In genomic region chr1:155209373-155209721, GRCh38 we compare ENCODE assay signal across 8 cellular contexts. TPM values are rescaled to one million over a fixed set of nuclear protein-coding genes. Genes with fewer than 3 reads are reported as not detected.
DNase-seq lines count a peak whose midpoint lies in the region; ATAC-seq and TF ChIP-seq lines count a peak whose summit lies in the region.

No MANE protein-coding gene starts in this region.

- DNase-seq in CD14-positive monocyte (ENCODE audit: low spot score) (no peak), neural progenitor cell (ENCODE audit: low spot score) (peak; percentile 47), AG08395 (ENCODE audit: low spot score) (no peak), NCI-H187 treated with DMSO at 0.1 percent for 48 hours (lab: John Stamatoyannopoulos, UW) (no peak), AML-193 (lab: John Stamatoyannopoulos, UW) (no peak)
- DNase-seq in effector memory CD8-positive, alpha-beta T cell, result no peak

- H3K27me3 ChIP-seq in OCI-LY1 (ENCODE audit: insufficient read depth, low read length), result no peaks in the 10 kb centered on the region
- H3K27me3 ChIP-seq in neural progenitor cell, result no peaks in the 10 kb centered on the region

- no peak for ATAC-seq in effector memory CD8-positive, alpha-beta T cell (replicated peaks)
- ATAC-seq in HG02588 (IDR thresholded peaks at IDR 0.05; ENCODE audit: unreplicated experiment), result no peak

- H3K4me1 Mint-ChIP-seq in CD14-positive monocyte, result peaks cover 47% of the 10 kb centered on the region
- H3K4me1 Mint-ChIP-seq in effector memory CD8-positive, alpha-beta T cell (ENCODE audit: low read depth in 2 of 2), result peaks cover 24 to 26% of the 10 kb centered on the region in 2 donors
- peaks cover 43% of the 10 kb centered on the region for H3K4me1 Mint-ChIP-seq in neural progenitor cell

- TF ChIP-seq CTCF in CD14-positive monocyte (IDR thresholded peaks at IDR 0.05), result no peak
- no peak for TF ChIP-seq CTCF in OCI-LY1 (IDR thresholded peaks at IDR 0.05; ENCODE audit: low read length)
- no peak for TF ChIP-seq CTCF in neural progenitor cell (IDR thresholded peaks at IDR 0.05)

- peak overlapping the region; percentile 97 to 100 (median 99) for H3K27ac Mint-ChIP-seq in CD14-positive monocyte
- peak overlapping the region; percentile 98 for H3K27ac Mint-ChIP-seq in effector memory CD8-positive, alpha-beta T cell
- peak overlapping the region; percentile 94 for H3K27ac Mint-ChIP-seq in neural progenitor cell

- intact Hi-C loops in CD14-positive monocyte (cut with micrococcal nuclease), result loop anchor here (5.0 kb wide), 2 partner anchors 33 to 98 kb away; partner anchors contain the start of gene FDPS (in 1 of the 2)

- H3K36me3 ChIP-seq in OCI-LY1 (ENCODE audit: insufficient read depth, low read length), result no peaks in the 10 kb centered on the region
- H3K36me3 ChIP-seq in neural progenitor cell, result no peaks in the 10 kb centered on the region

- peak overlapping the region; percentile 15 for H3K27ac ChIP-seq in OCI-LY1 (ENCODE audit: low read depth, low read length, poor library complexity, severe bottlenecking)
- H3K27ac ChIP-seq in neural progenitor cell, result peak overlapping the region; percentile 64

- H3K4me3 ChIP-seq in OCI-LY1 (ENCODE audit: low read depth, low read length, poor library complexity, severe bottlenecking) (peak overlapping the region; percentile 94), neural progenitor cell (peak overlapping the region; percentile 86)

- H3F3A ChIP-seq in OCI-LY1 (ENCODE audit: insufficient read depth, low read length) (peaks cover 4% of the 10 kb centered on the region; the same call in 1 of the 2 replicates), neural progenitor cell (ENCODE audit: low read depth) (peaks cover 59% of the 10 kb centered on the region)

- no peaks in the 10 kb centered on the region for H3K9me2 ChIP-seq in OCI-LY1 (ENCODE audit: low read depth, low read length)

- peak overlapping the region; percentile 95 for H3K4me2 ChIP-seq in OCI-LY1 (ENCODE audit: low read length)
- peak overlapping the region; percentile 96 for H3K4me2 ChIP-seq in neural progenitor cell

- H3K4me3 Mint-ChIP-seq in CD14-positive monocyte (peak overlapping the region; percentile 83 to 89), neural progenitor cell (peak overlapping the region; percentile 88)
- H3K4me3 Mint-ChIP-seq in effector memory CD8-positive, alpha-beta T cell, result peak overlapping the region; percentile 84 to 88

- H3K79me2 ChIP-seq in OCI-LY1 (ENCODE audit: insufficient read depth, low read length) (no peaks in the 10 kb centered on the region), neural progenitor cell (ENCODE audit: low read depth) (peaks cover 8% of the 10 kb centered on the region)

- H3K9me3 ChIP-seq in OCI-LY1 (ENCODE audit: low read length) (no peaks in the 10 kb centered on the region), neural progenitor cell (ENCODE audit: low read depth) (no peaks in the 10 kb centered on the region)

- H3K27me3 Mint-ChIP-seq in CD14-positive monocyte (ENCODE audit: low read depth in 3 of 3) (no peaks in the 10 kb centered on the region), neural progenitor cell (ENCODE audit: insufficient read depth, low read depth) (peaks cover 34% of the 10 kb centered on the region)
- H3K27me3 Mint-ChIP-seq in effector memory CD8-positive, alpha-beta T cell, result no peaks in the 10 kb centered on the region

- H3K36me3 Mint-ChIP-seq in CD14-positive monocyte (peaks cover 14 to 23% of the 10 kb centered on the region in 2 donors), neural progenitor cell (peaks cover 2% of the 10 kb centered on the region)
- H3K36me3 Mint-ChIP-seq in effector memory CD8-positive, alpha-beta T cell (ENCODE audit: insufficient read depth), result peaks cover 30% of the 10 kb centered on the region

- H3K4me1 ChIP-seq in OCI-LY1 (ENCODE audit: insufficient read depth, low read length, severe bottlenecking), result peaks cover 31% of the 10 kb centered on the region
- peaks cover 24% of the 10 kb centered on the region for H3K4me1 ChIP-seq in neural progenitor cell

- H3K9ac ChIP-seq in OCI-LY1 (ENCODE audit: low read length) (peak overlapping the region; percentile 81), neural progenitor cell (peak overlapping the region; percentile 62)

- H4K20me1 ChIP-seq in OCI-LY1 (ENCODE audit: insufficient read depth, low read length) (no peaks in the 10 kb centered on the region), neural progenitor cell (ENCODE audit: low read depth) (peaks cover 15% of the 10 kb centered on the region)

- H3K9me3 Mint-ChIP-seq in CD14-positive monocyte (peaks cover 0 to 1% (median 0%) of the 10 kb centered on the region in 7 donors), neural progenitor cell (no peaks in the 10 kb centered on the region)
- H3K9me3 Mint-ChIP-seq in effector memory CD8-positive, alpha-beta T cell, result no peaks in the 10 kb centered on the region

- H2AFZ ChIP-seq in OCI-LY1 (ENCODE audit: low read length), result no peak overlapping the region
- peak overlapping the region; percentile 77 for H2AFZ ChIP-seq in neural progenitor cell (replicated peaks)

RNA-seq across cellular contexts. Expression of gene MTX1, which starts 0.9 kb away (rescaled TPM):
- 100 to 1,000 TPM in 1 of 2 donors, 10 to 100 TPM in 1; 86.0 to 101 TPM for polyA plus RNA-seq in CD14-positive monocyte
- total RNA-seq in neural progenitor cell (ENCODE audit: low replicate concordance), result 25.6 and 46.5 TPM in 2 replicates

RNA-seq across cellular contexts. Expression of gene THBS3, which starts 1.6 kb away (rescaled TPM):
- polyA plus RNA-seq in CD14-positive monocyte, result 1 to 10 TPM; 3.2 to 5.3 TPM
- 19.3 and 30.4 TPM in 2 replicates for total RNA-seq in neural progenitor cell (ENCODE audit: low replicate concordance)

RNA-seq across cellular contexts. Expression of gene TRIM46, which starts 35.7 kb away (rescaled TPM):
- not detected for polyA plus RNA-seq in CD14-positive monocyte
- total RNA-seq in neural progenitor cell (ENCODE audit: low replicate concordance), result 3.9 and 10.2 TPM in 2 replicates

RNA-seq across cellular contexts. Expression of gene KRTCAP2, which starts 36.2 kb away (rescaled TPM):
- 100 to 1,000 TPM; 247 to 256 TPM for polyA plus RNA-seq in CD14-positive monocyte
- 37.8 and 100 TPM in 2 replicates for total RNA-seq in neural progenitor cell (ENCODE audit: low replicate concordance)

RNA-seq across cellular contexts. Expression of gene ENTREP3, which starts 45.9 kb away (rescaled TPM):
- polyA plus RNA-seq in CD14-positive monocyte, result 1 to 10 TPM in 1 of 2 donors, under 1 TPM in 1; 0.87 to 1.9 TPM
- 4.8 and 14.9 TPM in 2 replicates for total RNA-seq in neural progenitor cell (ENCODE audit: low replicate concordance)
